1 cellular context compared by ENCODE assay signal in the genomic region with DNA sequence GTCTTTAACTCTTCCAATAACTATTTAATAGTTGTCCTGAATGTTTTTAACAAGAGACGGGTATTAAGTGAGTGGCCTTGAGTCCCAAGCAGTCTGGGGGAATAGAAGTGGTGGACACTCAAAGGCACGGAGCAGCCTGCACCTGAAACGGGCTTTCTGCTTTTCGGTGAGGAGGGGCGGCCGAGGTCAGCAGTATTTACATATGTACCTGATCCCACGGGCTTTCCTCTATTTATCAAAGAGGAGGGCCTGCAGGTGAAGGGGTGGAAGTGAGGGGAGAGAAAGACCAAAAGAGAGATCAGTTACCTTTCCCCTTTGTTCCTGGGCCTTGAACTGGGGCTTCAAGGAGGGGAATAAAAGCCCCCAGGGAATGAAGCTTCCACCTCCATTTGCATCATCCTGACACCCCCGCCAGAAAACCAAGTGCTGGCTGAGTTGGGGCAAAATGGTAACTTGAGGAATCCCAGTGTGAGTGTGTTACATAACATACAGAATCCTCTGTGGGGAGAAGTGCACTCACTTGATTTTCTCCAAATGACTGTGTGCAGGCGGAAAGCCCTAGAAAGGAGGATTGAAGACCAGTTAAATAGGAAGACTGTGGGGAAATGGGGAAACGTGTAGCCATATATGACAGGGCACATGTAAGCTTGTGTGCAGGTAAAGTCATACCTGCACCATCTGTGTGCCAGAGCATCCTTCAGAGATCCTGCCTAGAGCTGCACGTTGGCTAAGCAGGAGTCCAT.
TF ChIP-seq lines count a peak whose summit lies in the region.

No MANE protein-coding gene starts in this region.

TF ChIP-seq in neural cell, 6 proteins besides CTCF, POLR2A, EP300 and RAD21:
- TF ChIP-seq REST (IDR thresholded peaks at IDR 0.05; ENCODE audit: borderline replicate concordance) (no peak), TAF1 (IDR thresholded peaks at IDR 0.05; ENCODE audit: low read depth) (no peak), SMC3 (conservative IDR thresholded peaks at IDR 0.05; ENCODE audit: poor library complexity) (no peak), POLR2AphosphoS5 (IDR thresholded peaks at IDR 0.05) (peak; percentile 22)
